In genomic region chr3:136075218-136075808, GRCh38 we compare ENCODE assay signal across 8 cellular contexts.
DNase-seq lines count a peak whose midpoint lies in the region; ATAC-seq and TF ChIP-seq lines count a peak whose summit lies in the region.

No MANE protein-coding gene starts in this region.

- no peaks in the 10 kb centered on the region for H3K27me3 ChIP-seq in MG63
- H3K27me3 ChIP-seq in neutrophil: no peaks in the 10 kb centered on the region

- H3K9me3 ChIP-seq in MG63 (no peaks in the 10 kb centered on the region), neutrophil (no peaks in the 10 kb centered on the region)

- H3K4me3 ChIP-seq in MG63: no peak overlapping the region
- no peak overlapping the region for H3K4me3 ChIP-seq in neutrophil (ENCODE audit: low read depth in 1 of 2, low read length in 1 of 2)

- no peaks in the 10 kb centered on the region for H3K9me3 Mint-ChIP-seq in activated T-helper 17 cell treated with anti-CD3 and anti-CD28 coated beads, Interleukin-2, amount 50 U/mL, for 72 hours

- H3K36me3 ChIP-seq in MG63 (no peaks in the 10 kb centered on the region), neutrophil (no peaks in the 10 kb centered on the region)

- H3K36me3 Mint-ChIP-seq in activated T-helper 17 cell treated with anti-CD3 and anti-CD28 coated beads, Interleukin-2, amount 50 U/mL, for 72 hours (ENCODE audit: low read depth): no peaks in the 10 kb centered on the region

- peak; percentile 87 for TF ChIP-seq CTCF in neutrophil (IDR thresholded peaks at IDR 0.05)

- ATAC-seq in activated T-helper 17 cell treated with anti-CD3 and anti-CD28 coated beads, Interleukin-2, amount 50 U/mL, for 72 hours (replicated peaks): peak; percentile 58
- ATAC-seq in GM18867 (IDR thresholded peaks at IDR 0.05; ENCODE audit: unreplicated experiment): no peak

- no peak overlapping the region for H3K27ac ChIP-seq in neutrophil

- H3K4me1 Mint-ChIP-seq in activated T-helper 17 cell treated with anti-CD3 and anti-CD28 coated beads, Interleukin-2, amount 50 U/mL, for 72 hours: peaks cover 4% of the 10 kb centered on the region

- H3K4me1 ChIP-seq in neutrophil (ENCODE audit: control insufficient read depth in 1 of 2, insufficient read depth in 1 of 2, low read depth in 1 of 2, low read length in 1 of 2): peaks cover 4 to 9% of the 10 kb centered on the region in 2 experiments

- H3K27me3 Mint-ChIP-seq in activated T-helper 17 cell treated with anti-CD3 and anti-CD28 coated beads, Interleukin-2, amount 50 U/mL, for 72 hours: no peaks in the 10 kb centered on the region

- no peak overlapping the region for H3K4me3 Mint-ChIP-seq in activated T-helper 17 cell treated with anti-CD3 and anti-CD28 coated beads, Interleukin-2, amount 50 U/mL, for 72 hours

- H3K27ac Mint-ChIP-seq in activated T-helper 17 cell treated with anti-CD3 and anti-CD28 coated beads, Interleukin-2, amount 50 U/mL, for 72 hours: no peak overlapping the region

- DNase-seq in GDM1 (lab: John Stamatoyannopoulos, UW) (peak; percentile 42), MG63 (peak; percentile 40), SHP77 (lab: John Stamatoyannopoulos, UW) (peak; percentile 57 to 64), fibroblast of the conjunctiva (ENCODE audit: low read depth) (peak; percentile 81), superior temporal gyrus (ENCODE audit: extremely low spot score) (peak; percentile 96)

Comparison
In these comparisons a context has a peak if more than half of its experiments do, and no peak if none do; other contexts are left out.
1. DNase-seq: peak in every context shown above with its lines; median percentile 96 in superior temporal gyrus; 81 in fibroblast of the conjunctiva; 60 in SHP77; 42 in GDM1; 40 in MG63.